ENCODE assay signal across 27 cellular contexts in the genomic region with DNA sequence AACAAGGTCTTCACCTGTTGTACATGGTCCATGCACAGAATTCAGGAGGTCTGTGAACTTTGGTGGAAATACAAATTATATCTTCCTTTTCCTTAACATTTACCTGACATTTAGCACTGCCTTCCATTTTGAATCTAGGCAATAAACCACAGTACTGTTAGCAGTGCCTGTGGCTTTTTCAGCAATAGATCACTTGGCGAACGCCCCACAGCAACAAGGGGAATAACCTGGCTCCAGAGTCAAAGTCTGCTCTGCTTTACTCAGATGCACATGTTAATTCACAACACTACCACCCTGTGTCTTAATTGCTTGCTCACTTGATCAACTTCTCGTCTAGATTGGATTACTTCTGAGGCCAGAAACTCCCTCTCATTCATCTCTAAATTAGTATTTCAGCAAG.
DNase-seq lines count a peak whose midpoint lies in the region; ATAC-seq and FAIRE-seq lines count a peak whose summit lies in the region.
"Had no signal": no experiment of that assay in that cellular context is flagged by ENCODE, and none has a peak within 500 bp of the region (broad histone marks: within the 10 kb centered on the region; RNA-seq: fewer than 3 reads in every experiment).

No MANE protein-coding gene starts in this region.

- peaks cover 1% of the 10 kb centered on the region for H3K9me3 ChIP-seq in small intestine (ENCODE audit: control insufficient read depth, low read depth)
- H3K9me3 ChIP-seq: BE2C had no signal

- H3K4me1 Mint-ChIP-seq in activated naive CD8-positive, alpha-beta T cell treated with anti-CD3 and anti-CD28 coated beads, Interleukin-2, amount 50 U/mL, for 24 hours = no peaks in the 10 kb centered on the region
- H3K4me1 Mint-ChIP-seq in activated naive CD8-positive, alpha-beta T cell treated with anti-CD3 and anti-CD28 coated beads for 36 hours = no peaks in the 10 kb centered on the region
- H3K4me1 Mint-ChIP-seq: CD14-positive monocyte; CD4-positive, alpha-beta memory T cell; CD4-positive, CD25-positive, alpha-beta regulatory T cell; CD8-positive, alpha-beta memory T cell had no signal

- H3K9me3 Mint-ChIP-seq in activated naive CD8-positive, alpha-beta T cell treated with anti-CD3 and anti-CD28 coated beads, Interleukin-2, amount 50 U/mL, for 24 hours = peaks cover 9% of the 10 kb centered on the region
- H3K9me3 Mint-ChIP-seq in activated naive CD8-positive, alpha-beta T cell treated with anti-CD3 and anti-CD28 coated beads for 36 hours = peaks cover 13% of the 10 kb centered on the region

- H3K4me1 ChIP-seq in small intestine (ENCODE audit: control insufficient read depth in 2 of 2, insufficient read depth in 1 of 2, low read depth in 1 of 2, low read length in 1 of 2) = no peaks in the 10 kb centered on the region
- H3K4me1 ChIP-seq: A549, BE2C had no signal

- peak; percentile 52 for ATAC-seq in activated naive CD8-positive, alpha-beta T cell treated with anti-CD3 and anti-CD28 coated beads, Interleukin-2, amount 50 U/mL, for 24 hours
- ATAC-seq in left lobe of liver = peak; percentile 97
- ATAC-seq: A549, GM12878 had no signal

- peaks cover 2% of the 10 kb centered on the region for H3K27me3 Mint-ChIP-seq in activated naive CD8-positive, alpha-beta T cell treated with anti-CD3 and anti-CD28 coated beads, Interleukin-2, amount 50 U/mL, for 24 hours
- peaks cover 12% of the 10 kb centered on the region for H3K27me3 Mint-ChIP-seq in activated naive CD8-positive, alpha-beta T cell treated with anti-CD3 and anti-CD28 coated beads for 36 hours

- DNase-seq in activated naive CD8-positive, alpha-beta T cell treated with anti-CD3 and anti-CD28 coated beads, Interleukin-2, amount 50 U/mL, for 24 hours = no peak
- DNase-seq in activated naive CD8-positive, alpha-beta T cell treated with anti-CD3 and anti-CD28 coated beads for 36 hours = no peak
- peak; percentile 57 for DNase-seq in left lobe of liver (ENCODE audit: low spot score)
- DNase-seq in small intestine = peak; percentile 5
- no peak for DNase-seq in NCI-H2081 treated with DMSO at 0.1 percent for 48 hours (lab: John Stamatoyannopoulos, UW)
- DNase-seq in Ammon's horn (ENCODE audit: low spot score) = no peak
- DNase-seq: AML-193; BE2C; C1 segment of cervical spinal cord; CD4-positive, alpha-beta memory T cell; CD4-positive, CD25-positive, alpha-beta regulatory T cell; CD8-positive, alpha-beta memory T cell; COR-L47; DMS 273 treated with DMSO at 0.1 percent for 48 hours; DMS153; DMS53; DMS79; DND-41; EL; GDM1 had no signal

- 29 to 72% (median 42%) methylated on average over 3 of the region's 3 CpGs for WGBS in small intestine, 3 donors

- H3K4me3 ChIP-seq in small intestine (ENCODE audit: low read depth in 1 of 2, low read length in 2 of 2) = no peak overlapping the region
- H3K4me3 ChIP-seq: A549, BLaER1, GM12878 had no signal

- H3K27ac Mint-ChIP-seq in activated naive CD8-positive, alpha-beta T cell treated with anti-CD3 and anti-CD28 coated beads, Interleukin-2, amount 50 U/mL, for 24 hours = no peak overlapping the region
- no peak overlapping the region for H3K27ac Mint-ChIP-seq in activated naive CD8-positive, alpha-beta T cell treated with anti-CD3 and anti-CD28 coated beads for 36 hours
- H3K27ac Mint-ChIP-seq: CD14-positive monocyte; CD4-positive, alpha-beta memory T cell; CD4-positive, CD25-positive, alpha-beta regulatory T cell; CD8-positive, alpha-beta memory T cell had no signal

- no peak overlapping the region for H3K4me3 Mint-ChIP-seq in activated naive CD8-positive, alpha-beta T cell treated with anti-CD3 and anti-CD28 coated beads, Interleukin-2, amount 50 U/mL, for 24 hours
- no peak overlapping the region for H3K4me3 Mint-ChIP-seq in activated naive CD8-positive, alpha-beta T cell treated with anti-CD3 and anti-CD28 coated beads for 36 hours
- H3K4me3 Mint-ChIP-seq: CD14-positive monocyte; CD4-positive, alpha-beta memory T cell; CD4-positive, CD25-positive, alpha-beta regulatory T cell; CD8-positive, alpha-beta memory T cell had no signal

- H3K27me3 ChIP-seq in small intestine (ENCODE audit: control insufficient read depth in 2 of 2, insufficient read depth in 2 of 2, low read length in 2 of 2) = no peaks in the 10 kb centered on the region
- H3K27me3 ChIP-seq: BE2C, BLaER1 had no signal

- no peak for FAIRE-seq in small intestine (lab: Jason Lieb, UNC)
- FAIRE-seq: A549, GM12878, GM12892, GM18507 had no signal

- H3K36me3 ChIP-seq in small intestine (ENCODE audit: control insufficient read depth in 2 of 2, insufficient read depth in 2 of 2, low read length in 2 of 2) = no peaks in the 10 kb centered on the region
- H3K36me3 ChIP-seq: BE2C, BLaER1 had no signal

- H3K36me3 Mint-ChIP-seq in activated naive CD8-positive, alpha-beta T cell treated with anti-CD3 and anti-CD28 coated beads, Interleukin-2, amount 50 U/mL, for 24 hours (ENCODE audit: low read depth) = no peaks in the 10 kb centered on the region
- peaks cover 5% of the 10 kb centered on the region for H3K36me3 Mint-ChIP-seq in activated naive CD8-positive, alpha-beta T cell treated with anti-CD3 and anti-CD28 coated beads for 36 hours
- H3K36me3 Mint-ChIP-seq: CD14-positive monocyte had no signal

- no peak overlapping the region for H3K27ac ChIP-seq in small intestine (ENCODE audit: low read depth in 1 of 2, low read length in 1 of 2)
- H3K27ac ChIP-seq: 22Rv1, A549, BLaER1 had no signal

Comparison
In these comparisons a context has a peak if more than half of its experiments do, and no peak if none do; other contexts are left out.
1. DNase-seq: peak in left lobe of liver (single experiment) and small intestine (single experiment); none in activated naive CD8-positive, alpha-beta T cell treated with anti-CD3 and anti-CD28 coated beads, Interleukin-2, amount 50 U/mL, for 24 hours (single experiment), activated naive CD8-positive, alpha-beta T cell treated with anti-CD3 and anti-CD28 coated beads for 36 hours (single experiment), NCI-H2081 treated with DMSO at 0.1 percent for 48 hours (single experiment) and Ammon's horn (single experiment).